8 cellular contexts compared by ENCODE assay signal in the genomic region with DNA sequence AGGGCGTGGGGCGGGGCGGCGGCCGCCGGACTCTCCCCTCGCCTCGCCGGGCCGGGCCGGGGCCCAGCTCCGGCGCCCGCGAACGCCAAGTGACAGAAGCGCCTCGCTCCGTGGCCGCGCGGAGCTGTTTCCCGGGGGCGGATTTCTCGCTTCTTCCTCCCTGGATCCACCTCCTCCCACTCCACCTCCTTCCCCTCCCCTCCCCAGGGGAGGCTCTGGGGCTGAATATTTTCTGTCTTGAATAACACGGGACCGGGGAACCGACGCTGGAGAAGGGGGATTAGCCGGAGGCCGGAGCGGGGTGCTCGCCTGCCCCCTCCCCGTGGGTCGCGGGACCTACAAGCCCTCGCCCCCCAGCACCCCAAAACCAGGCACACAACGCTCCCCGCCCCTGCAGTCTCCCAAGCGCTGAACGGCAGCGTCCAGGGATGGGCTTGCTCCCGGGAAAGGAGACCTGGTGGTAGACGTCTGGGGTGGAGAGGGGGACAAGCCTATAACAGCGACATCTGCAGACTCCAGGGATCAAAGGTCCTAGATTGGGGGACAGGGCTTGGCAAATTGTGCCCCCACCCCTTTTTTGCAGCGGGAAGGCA. TPM values are rescaled to one million over a fixed set of nuclear protein-coding genes. Genes with fewer than 3 reads are reported as not detected.
A peak's percentile ranks its signal among the peaks of the same experiment; 100 is the strongest.
DNase-seq lines count a peak whose midpoint lies in the region; ATAC-seq and TF ChIP-seq lines count a peak whose summit lies in the region.

A gene (minus strand): TSS at position 100 of the 593 bp plus-strand sequence. CDS start 1,988 bp downstream, outside the sequence.

- H3K4me3 ChIP-seq in breast epithelium, result peak within 1 kb of the TSS; percentile 69 to 82 (median 70)
- peak within 1 kb of the TSS; percentile 96 for H3K4me3 ChIP-seq in iPS-18a (ENCODE audit: low read length)

- no peaks in the 10 kb centered on the region for H3K36me3 ChIP-seq in breast epithelium
- no peaks in the 10 kb centered on the region for H3K36me3 ChIP-seq in iPS-18a (ENCODE audit: control insufficient read depth, low read depth, low read length)

- no peaks in the 10 kb centered on the region for H3K9me3 Mint-ChIP-seq in IgD-negative memory B cell

- peak; percentile 73 for DNase-seq in D341Med (ENCODE audit: low spot score)
- peak; percentile 85 for DNase-seq in GM20000 (ENCODE audit: low spot score)
- peak; percentile 16 to 52 (median 22) for DNase-seq in T-helper 2 cell
- DNase-seq in breast epithelium (ENCODE audit: low spot score in 2 of 2), result peak; percentile 49 to 64
- DNase-seq in sciatic nerve (ENCODE audit: low spot score), result peak; percentile 86

- peaks cover 14 to 25% (median 18%) of the 10 kb centered on the region in 3 donors for H3K4me1 Mint-ChIP-seq in IgD-negative memory B cell

- no peaks in the 10 kb centered on the region for H3K27me3 ChIP-seq in breast epithelium
- peaks cover 41% of the 10 kb centered on the region for H3K27me3 ChIP-seq in iPS-18a (ENCODE audit: control insufficient read depth, insufficient read depth, low read length)

- H3K9ac ChIP-seq in iPS-18a (ENCODE audit: low read length), result peak within 1 kb of the TSS; percentile 86

- intact Hi-C loops in breast epithelium (cut with DNase I; ENCODE audit: low total_unique reads) (loop anchor here (5.0 kb wide), 2 partner anchors 257 to 293 kb away; a partner anchor contains a TSS), sciatic nerve (cut with DNase I) (no loop called here)

- H3K27me3 Mint-ChIP-seq in IgD-negative memory B cell, result no peaks in the 10 kb centered on the region

- TF ChIP-seq CTCF in GM20000 (IDR thresholded peaks at IDR 0.05; ENCODE audit: extremely low read depth, missing control alignments) (no peak), breast epithelium (IDR thresholded peaks at IDR 0.05) (no peak)

- TF ChIP-seq POLR2A in breast epithelium (IDR thresholded peaks at IDR 0.05), result no peak

- H3K27ac ChIP-seq in breast epithelium (peak within 1 kb of the TSS; percentile 95 to 98), iPS-18a (ENCODE audit: low read length) (peak within 1 kb of the TSS; percentile 64)

- H3K4me3 Mint-ChIP-seq in IgD-negative memory B cell, result peak within 1 kb of the TSS; percentile 93 to 99 (median 98)

- H3K9me3 ChIP-seq in breast epithelium (no peaks in the 10 kb centered on the region), iPS-18a (ENCODE audit: control insufficient read depth, low read depth, low read length) (no peaks in the 10 kb centered on the region)

- H3K36me3 Mint-ChIP-seq in IgD-negative memory B cell, result no peaks in the 10 kb centered on the region

- H3K4me1 ChIP-seq in breast epithelium (no peaks in the 10 kb centered on the region), iPS-18a (ENCODE audit: control insufficient read depth, low read depth, low read length) (peaks cover 35% of the 10 kb centered on the region)

- peak within 1 kb of the TSS; percentile 92 to 95 (median 92) for H3K27ac Mint-ChIP-seq in IgD-negative memory B cell

- ATAC-seq in sciatic nerve (peak; percentile 81), HG03045 (IDR thresholded peaks at IDR 0.05; ENCODE audit: unreplicated experiment) (no peak)

RNA-seq across cellular contexts. Expression of the gene that starts here (rescaled TPM):
- polyA plus RNA-seq in IgD-negative memory B cell, result 1.4 TPM
- 100 to 1,000 TPM in 2 of 3 donors, 10 to 100 TPM in 1; 67.5 to 203 (median 105) TPM for total RNA-seq in breast epithelium
- 104 TPM for total RNA-seq in sciatic nerve

Comparison
In these comparisons a context has a peak if more than half of its experiments do, and no peak if none do; other contexts are left out.
1. DNase-seq: peak in every context shown above with its lines; median percentile 86 in sciatic nerve; 85 in GM20000; 73 in D341Med; 56 in breast epithelium; 22 in T-helper 2 cell.